In the genomic region with DNA sequence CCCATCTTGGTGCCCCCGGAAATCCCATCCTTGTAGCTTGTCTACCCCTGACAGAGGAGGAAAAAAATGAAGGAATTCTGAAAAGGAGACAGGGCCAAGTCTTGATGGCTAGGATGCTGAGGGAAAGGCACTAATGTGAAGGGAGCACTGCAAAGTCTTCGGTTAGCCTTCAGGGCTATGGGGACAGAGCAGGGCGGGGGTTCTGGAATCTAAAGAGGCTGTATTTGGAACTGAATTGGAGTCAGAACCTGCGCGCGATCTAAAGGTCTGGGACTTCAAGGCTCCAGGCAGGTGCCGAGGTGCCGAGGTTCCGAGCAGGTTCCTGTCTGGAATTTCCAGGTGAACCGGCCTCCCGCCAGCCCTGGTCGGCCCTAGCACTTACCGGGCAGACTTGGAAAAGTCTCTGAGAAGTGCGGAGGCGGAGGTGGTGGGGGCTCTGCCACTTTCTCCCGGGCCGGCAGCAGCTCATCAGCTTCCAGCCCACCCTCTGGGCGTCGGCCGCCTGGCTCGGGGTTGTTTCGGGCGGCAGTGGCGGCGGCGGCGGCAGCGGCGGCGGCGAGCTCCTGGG, we compare ENCODE assay signal across 1 cellular context.
TF ChIP-seq lines count a peak whose summit lies in the region.

No MANE protein-coding gene starts in this region.

TF ChIP-seq in HepG2, 621 proteins besides CTCF, POLR2A, EP300 and RAD21:
- TF ChIP-seq SNRNP70 (IDR thresholded peaks at IDR 0.05; ENCODE audit: low read depth, low read length) (no peak), EZH2 (conservative IDR thresholded peaks at IDR 0.05; ENCODE audit: low read depth, low read length) (peak; percentile 84)
